Comparison of ENCODE assay signal across 2 cellular contexts in genomic region chr17:38435795-38436194, GRCh38.
TF ChIP-seq lines count a peak whose summit lies in the region.

No MANE protein-coding gene starts in this region.

TF ChIP-seq in GM23338, 12 proteins besides CTCF, POLR2A, EP300 and RAD21:
- TF ChIP-seq, protein P1, sequence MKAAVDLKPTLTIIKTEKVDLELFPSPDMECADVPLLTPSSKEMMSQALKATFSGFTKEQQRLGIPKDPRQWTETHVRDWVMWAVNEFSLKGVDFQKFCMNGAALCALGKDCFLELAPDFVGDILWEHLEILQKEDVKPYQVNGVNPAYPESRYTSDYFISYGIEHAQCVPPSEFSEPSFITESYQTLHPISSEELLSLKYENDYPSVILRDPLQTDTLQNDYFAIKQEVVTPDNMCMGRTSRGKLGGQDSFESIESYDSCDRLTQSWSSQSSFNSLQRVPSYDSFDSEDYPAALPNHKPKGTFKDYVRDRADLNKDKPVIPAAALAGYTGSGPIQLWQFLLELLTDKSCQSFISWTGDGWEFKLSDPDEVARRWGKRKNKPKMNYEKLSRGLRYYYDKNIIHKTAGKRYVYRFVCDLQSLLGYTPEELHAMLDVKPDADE (IDR thresholded peaks at IDR 0.05) = no peak
- no peak for TF ChIP-seq ZNF331 (CRISPR knock-in tag; IDR thresholded peaks at IDR 0.05; ENCODE audit: low read depth)
- no peak for TF ChIP-seq EZH2 (IDR thresholded peaks at IDR 0.05; ENCODE audit: low read depth, unreplicated experiment)
- no peak for TF ChIP-seq NANOG (IDR thresholded peaks at IDR 0.05; ENCODE audit: borderline replicate concordance)
- no peak for TF ChIP-seq ZNF114 (CRISPR knock-in tag; IDR thresholded peaks at IDR 0.05)
- TF ChIP-seq REST (IDR thresholded peaks at IDR 0.05; ENCODE audit: unreplicated experiment) = no peak
- TF ChIP-seq ZNF462 (CRISPR knock-in tag; IDR thresholded peaks at IDR 0.05) = no peak

TF ChIP-seq in WTC11, 78 proteins besides CTCF, POLR2A, EP300 and RAD21 (continued from another document):
- no peak for TF ChIP-seq ZNF532 (CRISPR knock-in tag; IDR thresholded peaks at IDR 0.05; ENCODE audit: borderline replicate concordance)
- TF ChIP-seq ETV6 (CRISPR knock-in tag; IDR thresholded peaks at IDR 0.05) = no peak
- TF ChIP-seq ATF1 (CRISPR knock-in tag; IDR thresholded peaks at IDR 0.05) = no peak
- no peak for TF ChIP-seq ZNF281 (CRISPR knock-in tag; IDR thresholded peaks at IDR 0.05)
- TF ChIP-seq NR1H2 (CRISPR knock-in tag; IDR thresholded peaks at IDR 0.05) = no peak
- no peak for TF ChIP-seq NFATC4 (CRISPR knock-in tag; IDR thresholded peaks at IDR 0.05)
- no peak for TF ChIP-seq AR (CRISPR knock-in tag; IDR thresholded peaks at IDR 0.05)
- TF ChIP-seq, protein P2, sequence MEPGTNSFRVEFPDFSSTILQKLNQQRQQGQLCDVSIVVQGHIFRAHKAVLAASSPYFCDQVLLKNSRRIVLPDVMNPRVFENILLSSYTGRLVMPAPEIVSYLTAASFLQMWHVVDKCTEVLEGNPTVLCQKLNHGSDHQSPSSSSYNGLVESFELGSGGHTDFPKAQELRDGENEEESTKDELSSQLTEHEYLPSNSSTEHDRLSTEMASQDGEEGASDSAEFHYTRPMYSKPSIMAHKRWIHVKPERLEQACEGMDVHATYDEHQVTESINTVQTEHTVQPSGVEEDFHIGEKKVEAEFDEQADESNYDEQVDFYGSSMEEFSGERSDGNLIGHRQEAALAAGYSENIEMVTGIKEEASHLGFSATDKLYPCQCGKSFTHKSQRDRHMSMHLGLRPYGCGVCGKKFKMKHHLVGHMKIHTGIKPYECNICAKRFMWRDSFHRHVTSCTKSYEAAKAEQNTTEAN (CRISPR knock-in tag; IDR thresholded peaks at IDR 0.05) = no peak
